Comparison of ENCODE assay signal across 12 cellular contexts in the genomic region with DNA sequence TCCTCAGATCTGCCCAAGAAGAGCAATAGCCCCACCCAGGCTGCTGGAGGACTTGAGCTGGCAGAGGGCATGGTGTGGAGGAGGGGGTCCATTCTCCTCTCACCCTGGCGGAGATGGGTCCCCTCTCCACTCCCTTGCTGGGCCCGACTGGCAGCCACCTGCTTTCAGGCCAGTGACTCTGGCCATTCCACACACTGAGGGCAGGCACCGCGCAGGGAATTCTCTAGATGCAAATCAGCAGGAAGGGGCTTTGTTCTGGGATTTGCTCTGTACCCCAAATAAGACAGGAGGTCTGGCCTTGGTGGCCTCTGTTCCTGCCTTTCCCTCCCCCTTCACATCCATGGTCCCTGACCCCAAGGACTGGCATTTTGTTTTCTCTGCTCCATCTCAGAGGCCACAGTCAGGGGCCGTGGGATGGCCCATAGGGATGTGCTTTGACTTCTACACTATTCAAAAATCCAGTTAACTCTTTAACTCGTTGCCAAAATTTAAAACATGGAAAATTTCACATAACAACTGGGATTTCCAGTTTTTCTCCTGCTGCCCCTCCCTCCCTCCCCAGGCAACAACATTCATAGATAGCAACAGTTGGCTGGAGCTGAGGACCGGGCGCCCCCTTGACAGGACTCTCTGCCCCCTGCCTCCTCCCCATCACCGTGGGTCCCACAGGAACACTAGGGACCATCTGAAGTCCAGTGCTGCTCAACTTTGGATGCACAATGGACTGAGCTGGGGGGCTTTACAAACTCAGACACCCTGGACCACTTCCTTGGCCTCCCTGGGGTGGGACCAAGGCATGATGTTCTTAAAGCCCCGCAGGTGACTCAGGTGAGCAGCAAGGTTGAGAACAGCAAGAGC. TPM values are rescaled to one million over a fixed set of nuclear protein-coding genes. Genes with fewer than 3 reads are reported as not detected.
DNase-seq lines count a peak whose midpoint lies in the region; ATAC-seq and TF ChIP-seq lines count a peak whose summit lies in the region.
"Had no signal": no experiment of that assay in that cellular context is flagged by ENCODE, and none has a peak within 500 bp of the region (broad histone marks: within the 10 kb centered on the region; RNA-seq: fewer than 3 reads in every experiment).

No MANE protein-coding gene starts in this region.

- H3K9me3 Mint-ChIP-seq in MCF 10A (ENCODE audit: unreplicated experiment), result no peaks in the 10 kb centered on the region
- no peaks in the 10 kb centered on the region for H3K9me3 Mint-ChIP-seq in CD14-positive monocyte
- H3K9me3 Mint-ChIP-seq: activated naive CD4-positive, alpha-beta T cell treated with anti-CD3 and anti-CD28 coated beads, Interleukin-2, amount 50 U/mL, for 72 hours had no signal

- H3K79me2 ChIP-seq in parathyroid adenoma, result no peaks in the 10 kb centered on the region

- POLR2A ChIA-PET in MCF 10A (lab: Yijun Ruan, JAX), result interaction anchor here (0.6 kb wide), 1 partner anchor 15 kb away, joined by 4 read pairs; no protein-coding TSS in a partner anchor

- H3K27me3 ChIP-seq in breast epithelium, result no peaks in the 10 kb centered on the region
- no peaks in the 10 kb centered on the region for H3K27me3 ChIP-seq in gastroesophageal sphincter
- no peaks in the 10 kb centered on the region for H3K27me3 ChIP-seq in parathyroid adenoma (ENCODE audit: control insufficient read depth, insufficient read depth, low read length)
- no peaks in the 10 kb centered on the region for H3K27me3 ChIP-seq in vagina

- no peak overlapping the region for H3K9ac ChIP-seq in parathyroid adenoma

- H3K4me1 Mint-ChIP-seq in MCF 10A (ENCODE audit: insufficient read depth, unreplicated experiment) (no peaks in the 10 kb centered on the region), CD14-positive monocyte (no peaks in the 10 kb centered on the region)

- TF ChIP-seq EP300 in gastroesophageal sphincter (IDR thresholded peaks at IDR 0.05), result no peak

- no peak for TF ChIP-seq CTCF in breast epithelium (IDR thresholded peaks at IDR 0.05)
- TF ChIP-seq CTCF in MCF 10A (IDR thresholded peaks at IDR 0.05; ENCODE audit: unreplicated experiment), result no peak
- TF ChIP-seq CTCF in gastroesophageal sphincter (IDR thresholded peaks at IDR 0.05), result no peak
- TF ChIP-seq CTCF in parathyroid adenoma (IDR thresholded peaks at IDR 0.05), result no peak
- no peak for TF ChIP-seq CTCF in vagina (IDR thresholded peaks at IDR 0.05)
- no peak for TF ChIP-seq CTCF in CD14-positive monocyte (IDR thresholded peaks at IDR 0.05)

- CTCF ChIA-PET in MCF 10A (lab: Yijun Ruan, JAX), result no interaction called here

- H3K27me3 Mint-ChIP-seq in MCF 10A (ENCODE audit: insufficient read depth, unreplicated experiment) (no peaks in the 10 kb centered on the region), CD14-positive monocyte (ENCODE audit: low read depth in 3 of 3) (peaks cover 1 to 7% (median 2%) of the 10 kb centered on the region in 3 donors)

- H3K4me2 ChIP-seq in parathyroid adenoma (ENCODE audit: low read length), result no peak overlapping the region

- intact Hi-C loops in breast epithelium (cut with DNase I; ENCODE audit: low total_unique reads) (no loop called here), MCF 10A (cut with micrococcal nuclease) (no loop called here), vagina (cut with DNase I) (no loop called here), CD14-positive monocyte (cut with micrococcal nuclease) (no loop called here)

- peak overlapping the region; percentile 68 to 94 for H3K27ac ChIP-seq in breast epithelium
- peak overlapping the region; percentile 85 to 91 (median 88) for H3K27ac ChIP-seq in gastroesophageal sphincter
- peak overlapping the region; percentile 2 for H3K27ac ChIP-seq in parathyroid adenoma
- peak overlapping the region; percentile 86 for H3K27ac ChIP-seq in vagina
- H3K27ac ChIP-seq: neutrophil had no signal

- no peaks in the 10 kb centered on the region for H3K36me3 ChIP-seq in breast epithelium
- peaks cover 0 to 25% of the 10 kb centered on the region in 2 donors for H3K36me3 ChIP-seq in gastroesophageal sphincter
- H3K36me3 ChIP-seq in parathyroid adenoma (ENCODE audit: control insufficient read depth, insufficient read depth, low read length), result no peaks in the 10 kb centered on the region
- H3K36me3 ChIP-seq in vagina, result peaks cover 0 to 12% of the 10 kb centered on the region in 2 donors
- H3K36me3 ChIP-seq: neutrophil had no signal

- no TSS peak for BruUV-seq in MCF 10A (replicated peaks; lab: Mats Ljungman, UMichigan)

- WGBS in gastroesophageal sphincter (ENCODE audit: low coverage in 1 of 2), 2 donors, result 17 to 43% methylated on average over 3 to 4 of the region's 10 CpGs

- no peak overlapping the region for H3K4me3 Mint-ChIP-seq in MCF 10A (ENCODE audit: unreplicated experiment)
- H3K4me3 Mint-ChIP-seq in CD14-positive monocyte, result no peak overlapping the region

- H3K4me1 ChIP-seq in breast epithelium (no peaks in the 10 kb centered on the region), gastroesophageal sphincter (peaks cover 13 to 60% (median 37%) of the 10 kb centered on the region in 3 donors), parathyroid adenoma (peaks cover 3% of the 10 kb centered on the region), vagina (peaks cover 41% of the 10 kb centered on the region)

- H3K36me3 Mint-ChIP-seq in MCF 10A (ENCODE audit: insufficient read depth, unreplicated experiment) (peaks cover 7% of the 10 kb centered on the region), CD14-positive monocyte (peaks cover 23 to 24% of the 10 kb centered on the region in 2 donors)
- H3K36me3 Mint-ChIP-seq: activated naive CD4-positive, alpha-beta T cell treated with anti-CD3 and anti-CD28 coated beads, Interleukin-2, amount 50 U/mL, for 72 hours had no signal

- no peak overlapping the region for H2AFZ ChIP-seq in parathyroid adenoma

- DNase-seq in breast epithelium (ENCODE audit: low spot score in 2 of 2) (peak in 1 of 2 donors; percentile 16), MCF 10A (ENCODE audit: unreplicated experiment) (no peak), vagina (ENCODE audit: extremely low spot score in 2 of 2) (peak in 1 of 2 donors; percentile 88), CD14-positive monocyte (ENCODE audit: low spot score) (no peak), SKM-1 (lab: John Stamatoyannopoulos, UW; ENCODE audit: unreplicated experiment) (no peak)
- DNase-seq: activated CD4-positive, CD25-positive, alpha-beta regulatory T cell; KG1 had no signal

- H3K27ac Mint-ChIP-seq in MCF 10A (ENCODE audit: low read depth, unreplicated experiment), result no peak overlapping the region
- no peak overlapping the region for H3K27ac Mint-ChIP-seq in CD14-positive monocyte
- H3K27ac Mint-ChIP-seq: activated naive CD4-positive, alpha-beta T cell treated with anti-CD3 and anti-CD28 coated beads, Interleukin-2, amount 50 U/mL, for 72 hours had no signal

- H3K9me3 ChIP-seq in breast epithelium, result no peaks in the 10 kb centered on the region
- H3K9me3 ChIP-seq in gastroesophageal sphincter, result no peaks in the 10 kb centered on the region
- no peaks in the 10 kb centered on the region for H3K9me3 ChIP-seq in parathyroid adenoma (ENCODE audit: control insufficient read depth, low read length)
- H3K9me3 ChIP-seq in vagina, result no peaks in the 10 kb centered on the region
- H3K9me3 ChIP-seq: neutrophil had no signal

- no peak for ATAC-seq in gastroesophageal sphincter
- no peak for ATAC-seq in HG02642 (IDR thresholded peaks at IDR 0.05; ENCODE audit: poor library complexity, unreplicated experiment)

- TF ChIP-seq POLR2A in breast epithelium (IDR thresholded peaks at IDR 0.05) (no peak), gastroesophageal sphincter (IDR thresholded peaks at IDR 0.05) (no peak), vagina (IDR thresholded peaks at IDR 0.05) (no peak)

- H3K4me3 ChIP-seq in breast epithelium, result no peak overlapping the region
- H3K4me3 ChIP-seq in gastroesophageal sphincter, result no peak overlapping the region
- no peak overlapping the region for H3K4me3 ChIP-seq in parathyroid adenoma (ENCODE audit: low read depth, low read length)
- no peak overlapping the region for H3K4me3 ChIP-seq in vagina

RNA-seq across cellular contexts. Expression of gene PPIF, which starts 33.9 kb away (rescaled TPM):
- 10 to 100 TPM; 16.0 to 39.3 (median 30.7) TPM for total RNA-seq in breast epithelium
- 76.5 and 76.9 TPM in 2 replicates for total RNA-seq in MCF 10A (2022)
- 10 to 100 TPM; 16.5 to 38.0 (median 22.8) TPM for total RNA-seq in gastroesophageal sphincter
- 44.7 TPM for total RNA-seq in vagina
- 10 to 100 TPM; 36.6 to 52.3 TPM for polyA plus RNA-seq in CD14-positive monocyte

Comparison
In these comparisons a context has a peak if more than half of its experiments do, and no peak if none do; other contexts are left out.
1. H3K27ac ChIP-seq: peak in every context shown above with its lines; median percentile 88 in gastroesophageal sphincter; 86 in vagina; 81 in breast epithelium; 2 in parathyroid adenoma.